12 cellular contexts compared by ENCODE assay signal in the genomic region with DNA sequence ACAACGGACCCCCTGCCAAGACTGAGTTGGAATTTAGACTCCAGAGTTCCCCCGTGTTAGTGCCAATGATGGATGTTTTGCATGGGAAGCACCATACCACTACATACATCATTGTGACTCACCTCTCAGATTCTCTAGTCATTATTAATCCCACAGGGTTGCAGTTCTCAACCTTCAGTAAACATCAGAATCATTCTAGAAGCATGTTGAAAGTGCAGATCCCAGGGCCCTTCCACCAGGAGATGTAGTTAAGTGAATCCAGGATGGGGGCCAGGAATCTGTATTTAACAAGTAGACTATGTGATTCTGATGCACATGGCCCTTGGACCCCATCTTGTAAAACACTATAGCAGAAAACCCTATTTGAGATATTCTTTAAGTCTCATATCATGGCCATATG. TPM values are rescaled to one million over a fixed set of nuclear protein-coding genes. Genes with fewer than 3 reads are reported as not detected.
"Had no signal": no experiment of that assay in that cellular context is flagged by ENCODE, and none has a peak within 500 bp of the region (broad histone marks: within the 10 kb centered on the region; RNA-seq: fewer than 3 reads in every experiment).

No MANE protein-coding gene starts in this region.

RNA-seq across cellular contexts. Expression of a gene that starts 2.1 kb away (rescaled TPM):
- total RNA-seq: aorta, breast epithelium, dermis microvascular lymphatic vessel endothelial cell, fibroblast of lung, frontal cortex, left ventricle myocardium superior, lung microvascular endothelial cell, mesothelial cell of epicardium, osteocyte, posterior vena cava, T-helper 17 cell, thoracic aorta had no signal
- polyA plus RNA-seq: aorta had no signal
